ENCODE assay signal across 29 cellular contexts in the genomic region with DNA sequence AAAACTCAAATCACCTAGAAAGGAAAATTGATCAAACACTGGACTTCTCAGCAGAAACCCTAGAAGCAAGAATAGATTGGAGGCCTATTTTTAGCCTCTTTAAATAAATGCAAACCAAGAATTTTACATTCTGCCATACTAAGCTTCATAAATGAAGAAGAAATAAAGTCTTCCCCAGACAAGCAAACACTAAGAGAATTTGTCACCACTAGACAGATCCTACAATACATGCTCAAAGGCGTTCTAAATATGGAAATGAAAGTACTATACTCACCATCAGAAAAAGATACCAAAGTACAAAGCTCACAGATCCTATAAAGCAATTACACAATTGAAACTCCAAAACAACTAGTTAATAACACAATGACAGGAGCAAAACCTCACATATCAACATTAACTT.
"Had no signal": no experiment of that assay in that cellular context is flagged by ENCODE, and none has a peak within 500 bp of the region (broad histone marks: within the 10 kb centered on the region; RNA-seq: fewer than 3 reads in every experiment).

No MANE protein-coding gene starts in this region.

- H3K36me3 ChIP-seq: adrenal gland, brain microvascular endothelial cell, breast epithelium had no signal

- H3K9me3 ChIP-seq: adrenal gland, body of pancreas had no signal

- H3K4me3 ChIP-seq: adrenal gland, body of pancreas, breast epithelium had no signal

- ATAC-seq: activated CD4-positive, alpha-beta T cell treated with anti-CD3 and anti-CD28 coated beads for 36 hours; activated CD4-positive, CD25-positive, alpha-beta regulatory T cell treated with anti-CD3 and anti-CD28 coated beads, Interleukin-2, amount 50 U/mL, for 24 hours; activated CD8-positive, alpha-beta memory T cell treated with anti-CD3 and anti-CD28 coated beads, Interleukin-2, amount 10 ng/mL, durations not matched to agents 7 days and 5 days; activated CD8-positive, alpha-beta T cell treated with anti-CD3 and anti-CD28 coated beads, Interleukin-2, amount 10 ng/mL, durations not matched to agents 7 days and 5 days; body of pancreas; WTC11 had no signal

- H3K27me3 ChIP-seq: adrenal gland, body of pancreas, brain microvascular endothelial cell, breast epithelium had no signal

- H3K27ac ChIP-seq: adrenal gland, body of pancreas, brain microvascular endothelial cell, breast epithelium, VCaP had no signal

- H3K4me1 ChIP-seq: adrenal gland, breast epithelium had no signal

- DNase-seq: activated CD4-positive, alpha-beta memory T cell treated with anti-CD3 and anti-CD28 coated beads, Interleukin-2, amount 10 ng/mL, durations not matched to agents 7 days and 5 days; activated CD4-positive, alpha-beta T cell treated with anti-CD3 and anti-CD28 coated beads for 1 hour; activated CD4-positive, alpha-beta T cell treated with anti-CD3 and anti-CD28 coated beads for 36 hours; activated CD4-positive, alpha-beta T cell treated with anti-CD3 and anti-CD28 coated beads for 48 hours; activated CD4-positive, alpha-beta T cell treated with anti-CD3 and anti-CD28 coated beads, Interleukin-2, amount 10 ng/mL, durations not matched to agents 7 days and 5 days; activated CD4-positive, alpha-beta T cell treated with anti-CD3 and anti-CD28 coated beads, Interleukin-2, amount 50 U/mL, for 48 hours; activated CD4-positive, CD25-positive, alpha-beta regulatory T cell; activated CD8-positive, alpha-beta memory T cell treated with anti-CD3 and anti-CD28 coated beads for 24 hours; activated CD8-positive, alpha-beta memory T cell treated with anti-CD3 and anti-CD28 coated beads, Interleukin-2, amount 10 ng/mL, durations not matched to agents 7 days and 5 days; activated CD8-positive, alpha-beta memory T cell treated with anti-CD3 and anti-CD28 coated beads, Interleukin-2, amount 50 U/mL, for 48 hours; activated CD8-positive, alpha-beta T cell treated with anti-CD3 and anti-CD28 coated beads, Interleukin-2, amount 10 ng/mL, durations not matched to agents 7 days and 5 days; activated effector memory CD4-positive, alpha-beta T cell treated with Interleukin-2 at 50 U/mL for 16 hours; activated gamma-delta T cell; activated naive CD4-positive, alpha-beta T cell treated with anti-CD3 and anti-CD28 coated beads, Interleukin-2, amount 10 ng/mL, durations not matched to agents 7 days and 5 days; activated naive CD4-positive, alpha-beta T cell treated with Interleukin-2 at 50 U/mL for 16 hours; activated T-cell treated with anti-CD3 and anti-CD28 coated beads, Interleukin-2, amount 50 U/mL, for 24 hours; activated T-cell treated with anti-CD3 and anti-CD28 coated beads, Interleukin-2, amount 50 U/mL, for 48 hours; adrenal gland; amniotic stem cell; aorta; body of pancreas; brain microvascular endothelial cell; central memory CD4-positive, alpha-beta T cell; T-helper 2 cell; T-helper 9 cell had no signal
